ENCODE assay signal across 8 cellular contexts in genomic region chr1:201309420-201309819, GRCh38. TPM values are rescaled to one million over a fixed set of nuclear protein-coding genes. Genes with fewer than 3 reads are reported as not detected.
DNase-seq lines count a peak whose midpoint lies in the region; ATAC-seq and TF ChIP-seq lines count a peak whose summit lies in the region.

No MANE protein-coding gene starts in this region.

- no peak overlapping the region for H3K18ac ChIP-seq in H9 (ENCODE audit: insufficient read length, low read depth, low read length)

- H3K4me3 ChIP-seq in AG10803 (ENCODE audit: low read length), result no peak overlapping the region

- no peak overlapping the region for H4K91ac ChIP-seq in H9 (ENCODE audit: insufficient read length, low read depth, low read length)

- H2BK120ac ChIP-seq in H9 (ENCODE audit: low read depth, low read length, poor library complexity, severe bottlenecking), result no peak overlapping the region

- peaks cover 16 to 35% of the 10 kb centered on the region in 2 experiments for H3K4me1 Mint-ChIP-seq in H9

- H3K4me2 ChIP-seq in H9 (ENCODE audit: insufficient read depth, insufficient read length, low read length), result no peak overlapping the region

- no peaks in the 10 kb centered on the region for H3K36me3 Mint-ChIP-seq in H9 (ENCODE audit: insufficient read depth in 1 of 3, low read depth in 3 of 3)

- TF ChIP-seq CTCF in AG10803 (conservative IDR thresholded peaks at IDR 0.05; ENCODE audit: low read length), result no peak
- TF ChIP-seq CTCF in H9 (conservative IDR thresholded peaks at IDR 0.05), result peak; percentile 57; the same call in 2 of the 3 replicates

- H3K4me1 ChIP-seq in H9 (ENCODE audit: insufficient read depth, low read length), result no peaks in the 10 kb centered on the region; the same call in 1 of the 2 replicates

- no peak overlapping the region for H3K14ac ChIP-seq in H9 (ENCODE audit: insufficient read depth, low read length)

- H3K23ac ChIP-seq in H9 (ENCODE audit: insufficient read length, low read depth, low read length), result no peak overlapping the region

- no peak overlapping the region for H3K4ac ChIP-seq in H9 (ENCODE audit: low read depth, low read length)

- no peaks in the 10 kb centered on the region for H3K79me1 ChIP-seq in H9 (ENCODE audit: insufficient read depth, low read depth, low read length, poor library complexity, severe bottlenecking)

- no peaks in the 10 kb centered on the region for H4K20me1 ChIP-seq in H9 (ENCODE audit: control insufficient read depth, insufficient read depth, insufficient read length)

- no peak overlapping the region for H4K8ac ChIP-seq in H9 (replicated peaks; ENCODE audit: insufficient read length, low read depth, low read length)

- no peak overlapping the region for H2AFZ ChIP-seq in H9 (ENCODE audit: low read length)

- H3K27me3 Mint-ChIP-seq in H9 (ENCODE audit: low read depth), result peaks cover 54% of the 10 kb centered on the region

- peak overlapping the region in 1 of 3 experiments; percentile 59; a peak in 1 of 7 replicates for H3K27ac Mint-ChIP-seq in H9

- no peaks in the 10 kb centered on the region for H3K23me2 ChIP-seq in H9 (ENCODE audit: insufficient read length, low read depth, low read length, poor library complexity, severe bottlenecking)

- no peak overlapping the region for H4K5ac ChIP-seq in H9 (ENCODE audit: insufficient read length, low read depth, low read length)

- H2BK20ac ChIP-seq in H9 (ENCODE audit: low read depth, low read length, poor library complexity, severe bottlenecking), result no peak overlapping the region

- no peak overlapping the region for H3K9ac ChIP-seq in H9 (ENCODE audit: extremely low read depth, insufficient read length, low read length)

- H2BK15ac ChIP-seq in H9 (ENCODE audit: low read depth, low read length), result no peak overlapping the region

- peak; percentile 49 for DNase-seq in AG10803 (ENCODE audit: low read depth)
- peak; percentile 80 for DNase-seq in H9
- peak; percentile 43 for DNase-seq in NCI-H524 treated with DMSO at 0.1 percent for 48 hours (lab: John Stamatoyannopoulos, UW)
- DNase-seq in dermis blood vessel endothelial cell, result peak; percentile 89
- peak; percentile 85 to 97 for DNase-seq in lung microvascular endothelial cell (ENCODE audit: low read depth in 2 of 2)

- H3K27me3 ChIP-seq in H9 (ENCODE audit: insufficient read depth, low read length), result no peaks in the 10 kb centered on the region; the same call in 1 of the 2 replicates

- H3K9me3 Mint-ChIP-seq in H9, result no peaks in the 10 kb centered on the region

- H3K56ac ChIP-seq in H9 (ENCODE audit: insufficient read length, low read depth, low read length), result no peak overlapping the region

- no CpG with 5 or more reads among the region's 9 CpGs for WGBS in H9 (ENCODE audit: extremely low coverage, insufficient read length, low lambda C conversion rate)

- no peak overlapping the region for H2AK5ac ChIP-seq in H9 (ENCODE audit: insufficient read length, low read length)

- H3K4me3 Mint-ChIP-seq in H9, result no peak overlapping the region

- no peak overlapping the region for H2BK5ac ChIP-seq in H9 (ENCODE audit: insufficient read length, low read length)

- no peak overlapping the region for H3T11ph ChIP-seq in H9 (ENCODE audit: low read length)

- H2BK12ac ChIP-seq in H9 (ENCODE audit: insufficient read length, low read depth, low read length), result no peak overlapping the region

- no peaks in the 10 kb centered on the region; the same call in 1 of the 2 replicates for H3K79me2 ChIP-seq in H9 (ENCODE audit: insufficient read depth, low read length)

- H3K27ac ChIP-seq in H9 (ENCODE audit: insufficient read length, low read depth, low read length), result no peak overlapping the region

- ATAC-seq in HG02870 (IDR thresholded peaks at IDR 0.05; ENCODE audit: unreplicated experiment), result no peak
- no peak for ATAC-seq in HG03439 (IDR thresholded peaks at IDR 0.05; ENCODE audit: unreplicated experiment)
- no peak for ATAC-seq in HG02981 (IDR thresholded peaks at IDR 0.05; ENCODE audit: unreplicated experiment)

- no peaks in the 10 kb centered on the region for H3K9me3 ChIP-seq in H9 (ENCODE audit: control insufficient read depth, low read depth, low read length)

RNA-seq across cellular contexts. Expression of gene PKP1, which starts 26.1 kb away (rescaled TPM):
- total RNA-seq in H9 (2021) (0.09 and 0.13 TPM in 2 replicates), dermis blood vessel endothelial cell (0.19 and 0.85 TPM in 2 replicates), lung microvascular endothelial cell (under 0.01 TPM in 1 of 2 replicates, not detected in the other)
